In the genomic region with DNA sequence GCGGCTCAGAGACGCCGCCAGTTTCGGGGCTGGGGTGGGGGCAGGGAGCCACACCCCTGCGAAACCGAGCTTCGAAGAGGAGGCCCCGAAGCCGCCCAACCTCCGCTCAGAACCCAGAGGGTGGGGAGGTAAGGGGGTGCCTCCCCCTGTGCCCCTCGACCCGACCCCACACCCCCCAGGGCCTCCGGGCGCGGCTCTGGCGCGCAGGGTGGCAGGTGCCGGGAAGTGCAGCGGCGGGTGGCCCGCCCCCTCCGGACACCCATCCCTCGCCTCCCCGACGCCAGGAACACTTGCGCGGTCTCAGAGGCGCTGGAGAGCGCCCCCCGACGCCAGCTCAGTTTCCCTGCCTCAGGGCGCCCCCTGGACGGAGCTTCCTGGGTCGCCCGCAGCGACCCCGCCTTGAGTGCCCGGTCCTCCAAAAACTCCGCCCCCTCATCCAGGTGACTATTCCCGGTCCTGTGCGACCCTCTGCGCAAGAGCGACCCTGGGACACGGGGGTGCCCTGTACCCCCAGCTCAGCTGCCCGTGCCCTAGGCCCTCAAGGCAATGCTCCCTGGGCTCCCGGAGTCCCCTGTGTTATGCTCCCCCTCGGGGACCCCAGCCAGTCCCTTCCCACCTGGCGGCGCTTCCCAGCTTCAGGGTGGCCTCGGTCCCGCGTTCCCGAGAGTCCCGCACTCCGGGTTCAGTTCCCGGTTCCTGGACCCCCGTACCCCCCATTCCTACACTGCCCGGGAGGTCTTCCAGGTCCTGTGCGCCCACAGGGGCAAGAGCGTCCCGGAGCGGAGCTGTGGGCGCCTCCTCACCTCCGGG, we compare ENCODE assay signal across 1 cellular context.
TF ChIP-seq lines count a peak whose summit lies in the region.

No MANE protein-coding gene starts in this region.

TF ChIP-seq in HepG2, 621 proteins besides CTCF, POLR2A, EP300 and RAD21 (continued from another document and continues in another):
- TF ChIP-seq, protein P1, sequence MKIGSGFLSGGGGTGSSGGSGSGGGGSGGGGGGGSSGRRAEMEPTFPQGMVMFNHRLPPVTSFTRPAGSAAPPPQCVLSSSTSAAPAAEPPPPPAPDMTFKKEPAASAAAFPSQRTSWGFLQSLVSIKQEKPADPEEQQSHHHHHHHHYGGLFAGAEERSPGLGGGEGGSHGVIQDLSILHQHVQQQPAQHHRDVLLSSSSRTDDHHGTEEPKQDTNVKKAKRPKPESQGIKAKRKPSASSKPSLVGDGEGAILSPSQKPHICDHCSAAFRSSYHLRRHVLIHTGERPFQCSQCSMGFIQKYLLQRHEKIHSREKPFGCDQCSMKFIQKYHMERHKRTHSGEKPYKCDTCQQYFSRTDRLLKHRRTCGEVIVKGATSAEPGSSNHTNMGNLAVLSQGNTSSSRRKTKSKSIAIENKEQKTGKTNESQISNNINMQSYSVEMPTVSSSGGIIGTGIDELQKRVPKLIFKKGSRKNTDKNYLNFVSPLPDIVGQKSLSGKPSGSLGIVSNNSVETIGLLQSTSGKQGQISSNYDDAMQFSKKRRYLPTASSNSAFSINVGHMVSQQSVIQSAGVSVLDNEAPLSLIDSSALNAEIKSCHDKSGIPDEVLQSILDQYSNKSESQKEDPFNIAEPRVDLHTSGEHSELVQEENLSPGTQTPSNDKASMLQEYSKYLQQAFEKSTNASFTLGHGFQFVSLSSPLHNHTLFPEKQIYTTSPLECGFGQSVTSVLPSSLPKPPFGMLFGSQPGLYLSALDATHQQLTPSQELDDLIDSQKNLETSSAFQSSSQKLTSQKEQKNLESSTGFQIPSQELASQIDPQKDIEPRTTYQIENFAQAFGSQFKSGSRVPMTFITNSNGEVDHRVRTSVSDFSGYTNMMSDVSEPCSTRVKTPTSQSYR (CRISPR knock-in tag; IDR thresholded peaks at IDR 0.05; ENCODE audit: borderline replicate concordance): 0 out of 2 replicates have a peak, but pooled peaks have one; percentile 40
- TF ChIP-seq, protein P2, sequence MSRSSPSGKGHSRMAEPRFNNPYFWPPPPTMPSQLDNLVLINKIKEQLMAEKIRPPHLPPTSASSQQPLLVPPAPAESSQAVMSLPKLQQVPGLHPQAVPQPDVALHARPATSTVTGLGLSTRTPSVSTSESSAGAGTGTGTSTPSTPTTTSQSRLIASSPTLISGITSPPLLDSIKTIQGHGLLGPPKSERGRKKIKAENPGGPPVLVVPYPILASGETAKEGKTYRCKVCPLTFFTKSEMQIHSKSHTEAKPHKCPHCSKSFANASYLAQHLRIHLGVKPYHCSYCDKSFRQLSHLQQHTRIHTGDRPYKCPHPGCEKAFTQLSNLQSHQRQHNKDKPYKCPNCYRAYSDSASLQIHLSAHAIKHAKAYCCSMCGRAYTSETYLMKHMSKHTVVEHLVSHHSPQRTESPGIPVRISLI (CRISPR knock-in tag; IDR thresholded peaks at IDR 0.05; ENCODE audit: borderline replicate concordance): no peak
- TF ChIP-seq, protein P3, sequence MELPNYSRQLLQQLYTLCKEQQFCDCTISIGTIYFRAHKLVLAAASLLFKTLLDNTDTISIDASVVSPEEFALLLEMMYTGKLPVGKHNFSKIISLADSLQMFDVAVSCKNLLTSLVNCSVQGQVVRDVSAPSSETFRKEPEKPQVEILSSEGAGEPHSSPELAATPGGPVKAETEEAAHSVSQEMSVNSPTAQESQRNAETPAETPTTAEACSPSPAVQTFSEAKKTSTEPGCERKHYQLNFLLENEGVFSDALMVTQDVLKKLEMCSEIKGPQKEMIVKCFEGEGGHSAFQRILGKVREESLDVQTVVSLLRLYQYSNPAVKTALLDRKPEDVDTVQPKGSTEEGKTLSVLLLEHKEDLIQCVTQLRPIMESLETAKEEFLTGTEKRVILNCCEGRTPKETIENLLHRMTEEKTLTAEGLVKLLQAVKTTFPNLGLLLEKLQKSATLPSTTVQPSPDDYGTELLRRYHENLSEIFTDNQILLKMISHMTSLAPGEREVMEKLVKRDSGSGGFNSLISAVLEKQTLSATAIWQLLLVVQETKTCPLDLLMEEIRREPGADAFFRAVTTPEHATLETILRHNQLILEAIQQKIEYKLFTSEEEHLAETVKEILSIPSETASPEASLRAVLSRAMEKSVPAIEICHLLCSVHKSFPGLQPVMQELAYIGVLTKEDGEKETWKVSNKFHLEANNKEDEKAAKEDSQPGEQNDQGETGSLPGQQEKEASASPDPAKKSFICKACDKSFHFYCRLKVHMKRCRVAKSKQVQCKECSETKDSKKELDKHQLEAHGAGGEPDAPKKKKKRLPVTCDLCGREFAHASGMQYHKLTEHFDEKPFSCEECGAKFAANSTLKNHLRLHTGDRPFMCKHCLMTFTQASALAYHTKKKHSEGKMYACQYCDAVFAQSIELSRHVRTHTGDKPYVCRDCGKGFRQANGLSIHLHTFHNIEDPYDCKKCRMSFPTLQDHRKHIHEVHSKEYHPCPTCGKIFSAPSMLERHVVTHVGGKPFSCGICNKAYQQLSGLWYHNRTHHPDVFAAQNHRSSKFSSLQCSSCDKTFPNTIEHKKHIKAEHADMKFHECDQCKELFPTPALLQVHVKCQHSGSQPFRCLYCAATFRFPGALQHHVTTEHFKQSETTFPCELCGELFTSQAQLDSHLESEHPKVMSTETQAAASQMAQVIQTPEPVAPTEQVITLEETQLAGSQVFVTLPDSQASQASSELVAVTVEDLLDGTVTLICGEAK (IDR thresholded peaks at IDR 0.05): no peak
- TF ChIP-seq, protein P3 (CRISPR knock-in tag; IDR thresholded peaks at IDR 0.05): no peak
- TF ChIP-seq ZNF292 (CRISPR knock-in tag; IDR thresholded peaks at IDR 0.05; ENCODE audit: borderline replicate concordance, low read depth): 0 out of 2 replicates have a peak, but pooled peaks have one; percentile 38
- TF ChIP-seq DR1 (CRISPR knock-in tag; IDR thresholded peaks at IDR 0.05): 0 out of 2 replicates have a peak, but pooled peaks have one; percentile 37
- peak; percentile 41 for TF ChIP-seq ZNF781 (CRISPR knock-in tag; IDR thresholded peaks at IDR 0.05; ENCODE audit: borderline replicate concordance, not compliant biosample characterization)
- no peak for TF ChIP-seq JUND (CRISPR knock-in tag; IDR thresholded peaks at IDR 0.05)
- TF ChIP-seq HDAC2 (CRISPR knock-in tag; IDR thresholded peaks at IDR 0.05): peak; percentile 16; the same call in 1 of the 2 replicates
- TF ChIP-seq ARHGAP35 (CRISPR knock-in tag; IDR thresholded peaks at IDR 0.05; ENCODE audit: borderline replicate concordance): peak; percentile 26; the same call in 1 of the 2 replicates
- TF ChIP-seq ZNF383 (CRISPR knock-in tag; IDR thresholded peaks at IDR 0.05; ENCODE audit: borderline replicate concordance): no peak
- TF ChIP-seq ZSCAN31 (CRISPR knock-in tag; IDR thresholded peaks at IDR 0.05; ENCODE audit: low read depth): peak; percentile 78; the same call in 1 of the 2 replicates
- TF ChIP-seq SALL2 (CRISPR knock-in tag; IDR thresholded peaks at IDR 0.05): 0 out of 2 replicates have a peak, but pooled peaks have one; percentile 44
- peak; percentile 60 for TF ChIP-seq STAG1 (CRISPR knock-in tag; IDR thresholded peaks at IDR 0.05)
- no peak for TF ChIP-seq ZKSCAN8 (CRISPR knock-in tag; IDR thresholded peaks at IDR 0.05; ENCODE audit: borderline replicate concordance)
- TF ChIP-seq FOXA3 (CRISPR knock-in tag; IDR thresholded peaks at IDR 0.05): 0 out of 2 replicates have a peak, but pooled peaks have one; percentile 19
- TF ChIP-seq RNF2 (conservative IDR thresholded peaks at IDR 0.05; ENCODE audit: low read depth): no peak
- TF ChIP-seq GZF1 (CRISPR knock-in tag; IDR thresholded peaks at IDR 0.05): peak; percentile 55; the same call in 1 of the 2 replicates
- TF ChIP-seq ZSCAN21 (CRISPR knock-in tag; IDR thresholded peaks at IDR 0.05; ENCODE audit: borderline replicate concordance): no peak
- TF ChIP-seq, protein P4, sequence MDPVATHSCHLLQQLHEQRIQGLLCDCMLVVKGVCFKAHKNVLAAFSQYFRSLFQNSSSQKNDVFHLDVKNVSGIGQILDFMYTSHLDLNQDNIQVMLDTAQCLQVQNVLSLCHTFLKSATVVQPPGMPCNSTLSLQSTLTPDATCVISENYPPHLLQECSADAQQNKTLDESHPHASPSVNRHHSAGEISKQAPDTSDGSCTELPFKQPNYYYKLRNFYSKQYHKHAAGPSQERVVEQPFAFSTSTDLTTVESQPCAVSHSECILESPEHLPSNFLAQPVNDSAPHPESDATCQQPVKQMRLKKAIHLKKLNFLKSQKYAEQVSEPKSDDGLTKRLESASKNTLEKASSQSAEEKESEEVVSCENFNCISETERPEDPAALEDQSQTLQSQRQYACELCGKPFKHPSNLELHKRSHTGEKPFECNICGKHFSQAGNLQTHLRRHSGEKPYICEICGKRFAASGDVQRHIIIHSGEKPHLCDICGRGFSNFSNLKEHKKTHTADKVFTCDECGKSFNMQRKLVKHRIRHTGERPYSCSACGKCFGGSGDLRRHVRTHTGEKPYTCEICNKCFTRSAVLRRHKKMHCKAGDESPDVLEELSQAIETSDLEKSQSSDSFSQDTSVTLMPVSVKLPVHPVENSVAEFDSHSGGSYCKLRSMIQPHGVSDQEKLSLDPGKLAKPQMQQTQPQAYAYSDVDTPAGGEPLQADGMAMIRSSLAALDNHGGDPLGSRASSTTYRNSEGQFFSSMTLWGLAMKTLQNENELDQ (CRISPR knock-in tag; IDR thresholded peaks at IDR 0.05; ENCODE audit: borderline replicate concordance): no peak
- TF ChIP-seq, protein P5, sequence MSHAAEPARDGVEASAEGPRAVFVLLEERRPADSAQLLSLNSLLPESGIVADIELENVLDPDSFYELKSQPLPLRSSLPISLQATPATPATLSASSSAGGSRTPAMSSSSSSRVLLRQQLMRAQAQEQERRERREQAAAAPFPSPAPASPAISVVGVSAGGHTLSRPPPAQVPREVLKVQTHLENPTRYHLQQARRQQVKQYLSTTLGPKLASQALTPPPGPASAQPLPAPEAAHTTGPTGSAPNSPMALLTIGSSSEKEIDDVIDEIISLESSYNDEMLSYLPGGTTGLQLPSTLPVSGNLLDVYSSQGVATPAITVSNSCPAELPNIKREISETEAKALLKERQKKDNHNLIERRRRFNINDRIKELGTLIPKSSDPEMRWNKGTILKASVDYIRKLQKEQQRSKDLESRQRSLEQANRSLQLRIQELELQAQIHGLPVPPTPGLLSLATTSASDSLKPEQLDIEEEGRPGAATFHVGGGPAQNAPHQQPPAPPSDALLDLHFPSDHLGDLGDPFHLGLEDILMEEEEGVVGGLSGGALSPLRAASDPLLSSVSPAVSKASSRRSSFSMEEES (CRISPR knock-in tag; IDR thresholded peaks at IDR 0.05): no peak
- no peak for TF ChIP-seq NCOR1 (IDR thresholded peaks at IDR 0.05; ENCODE audit: borderline replicate concordance, low read length)
- TF ChIP-seq, protein P6, sequence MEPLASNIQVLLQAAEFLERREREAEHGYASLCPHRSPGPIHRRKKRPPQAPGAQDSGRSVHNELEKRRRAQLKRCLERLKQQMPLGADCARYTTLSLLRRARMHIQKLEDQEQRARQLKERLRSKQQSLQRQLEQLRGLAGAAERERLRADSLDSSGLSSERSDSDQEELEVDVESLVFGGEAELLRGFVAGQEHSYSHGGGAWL (CRISPR knock-in tag; IDR thresholded peaks at IDR 0.05): peak; percentile 89
- no peak for TF ChIP-seq KLF6 (CRISPR knock-in tag; IDR thresholded peaks at IDR 0.05)
- TF ChIP-seq, protein P7, sequence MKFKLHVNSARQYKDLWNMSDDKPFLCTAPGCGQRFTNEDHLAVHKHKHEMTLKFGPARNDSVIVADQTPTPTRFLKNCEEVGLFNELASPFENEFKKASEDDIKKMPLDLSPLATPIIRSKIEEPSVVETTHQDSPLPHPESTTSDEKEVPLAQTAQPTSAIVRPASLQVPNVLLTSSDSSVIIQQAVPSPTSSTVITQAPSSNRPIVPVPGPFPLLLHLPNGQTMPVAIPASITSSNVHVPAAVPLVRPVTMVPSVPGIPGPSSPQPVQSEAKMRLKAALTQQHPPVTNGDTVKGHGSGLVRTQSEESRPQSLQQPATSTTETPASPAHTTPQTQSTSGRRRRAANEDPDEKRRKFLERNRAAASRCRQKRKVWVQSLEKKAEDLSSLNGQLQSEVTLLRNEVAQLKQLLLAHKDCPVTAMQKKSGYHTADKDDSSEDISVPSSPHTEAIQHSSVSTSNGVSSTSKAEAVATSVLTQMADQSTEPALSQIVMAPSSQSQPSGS (CRISPR knock-in tag; IDR thresholded peaks at IDR 0.05): 0 out of 2 replicates have a peak, but pooled peaks have one; percentile 14
- TF ChIP-seq ZMYM4 (CRISPR knock-in tag; IDR thresholded peaks at IDR 0.05): peak; percentile 46; the same call in 1 of the 2 replicates
- TF ChIP-seq ZFP82 (CRISPR knock-in tag; IDR thresholded peaks at IDR 0.05; ENCODE audit: borderline replicate concordance): peak; percentile 96; the same call in 1 of the 2 replicates
- no peak for TF ChIP-seq ZNF180 (CRISPR knock-in tag; IDR thresholded peaks at IDR 0.05; ENCODE audit: borderline replicate concordance, low read depth)
- no peak for TF ChIP-seq MXI1 (IDR thresholded peaks at IDR 0.05; ENCODE audit: borderline replicate concordance, low read depth, low read length)
- TF ChIP-seq ZNF747 (CRISPR knock-in tag; IDR thresholded peaks at IDR 0.05; ENCODE audit: borderline replicate concordance): no peak
- TF ChIP-seq, protein P8, sequence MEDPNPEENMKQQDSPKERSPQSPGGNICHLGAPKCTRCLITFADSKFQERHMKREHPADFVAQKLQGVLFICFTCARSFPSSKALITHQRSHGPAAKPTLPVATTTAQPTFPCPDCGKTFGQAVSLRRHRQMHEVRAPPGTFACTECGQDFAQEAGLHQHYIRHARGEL (CRISPR knock-in tag; IDR thresholded peaks at IDR 0.05): no peak
- TF ChIP-seq ZNF563 (CRISPR knock-in tag; IDR thresholded peaks at IDR 0.05): 0 out of 2 replicates have a peak, but pooled peaks have one; percentile 5
- no peak for TF ChIP-seq ZNF841 (CRISPR knock-in tag; IDR thresholded peaks at IDR 0.05; ENCODE audit: borderline replicate concordance)
- TF ChIP-seq FOSL2 (CRISPR knock-in tag; IDR thresholded peaks at IDR 0.05): 0 out of 2 replicates have a peak, but pooled peaks have one; percentile 10
- TF ChIP-seq PRMT3 (CRISPR knock-in tag; IDR thresholded peaks at IDR 0.05; ENCODE audit: borderline replicate concordance, low read depth): no peak
- TF ChIP-seq ZNF101 (CRISPR knock-in tag; IDR thresholded peaks at IDR 0.05; ENCODE audit: borderline replicate concordance, low read depth): no peak
